ENCODE assay signal across 1 cellular context in genomic region chr17:48506246-48506645, GRCh38.
TF ChIP-seq lines count a peak whose summit lies in the region.

No MANE protein-coding gene starts in this region.

TF ChIP-seq in H1, 55 proteins besides CTCF, POLR2A, EP300 and RAD21:
- no peak for TF ChIP-seq FOSL1 (IDR thresholded peaks at IDR 0.05; ENCODE audit: insufficient read depth, low read depth, low read length)
- TF ChIP-seq KDM5A (IDR thresholded peaks at IDR 0.05; ENCODE audit: low read length) = no peak
- no peak for TF ChIP-seq CREB1 (IDR thresholded peaks at IDR 0.05)
- no peak for TF ChIP-seq TAF7 (optimal IDR thresholded peaks at IDR 0.05; ENCODE audit: borderline replicate concordance, low read depth, low read length)
- TF ChIP-seq NRF1 (IDR thresholded peaks at IDR 0.05; ENCODE audit: low read depth, low read length) = no peak
- TF ChIP-seq TAF1 (IDR thresholded peaks at IDR 0.05; ENCODE audit: low read depth, low read length) = no peak
- no peak for TF ChIP-seq SAP30 (IDR thresholded peaks at IDR 0.05; ENCODE audit: insufficient read depth, insufficient replicate concordance, low read length)
- TF ChIP-seq RXRA (IDR thresholded peaks at IDR 0.05; ENCODE audit: insufficient read depth, low read depth, low read length) = no peak
- TF ChIP-seq, protein P1, sequence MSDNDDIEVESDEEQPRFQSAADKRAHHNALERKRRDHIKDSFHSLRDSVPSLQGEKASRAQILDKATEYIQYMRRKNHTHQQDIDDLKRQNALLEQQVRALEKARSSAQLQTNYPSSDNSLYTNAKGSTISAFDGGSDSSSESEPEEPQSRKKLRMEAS (IDR thresholded peaks at IDR 0.05) = no peak
- no peak for TF ChIP-seq SIN3A (conservative IDR thresholded peaks at IDR 0.05 in 1 of 2, IDR thresholded peaks at IDR 0.05 in 1 of 2; ENCODE audit: low read depth in 1 of 2, low read length in 2 of 2)
- TF ChIP-seq HDAC6 (IDR thresholded peaks at IDR 0.05; ENCODE audit: low read depth, low read length) = no peak
- TF ChIP-seq, protein P2, sequence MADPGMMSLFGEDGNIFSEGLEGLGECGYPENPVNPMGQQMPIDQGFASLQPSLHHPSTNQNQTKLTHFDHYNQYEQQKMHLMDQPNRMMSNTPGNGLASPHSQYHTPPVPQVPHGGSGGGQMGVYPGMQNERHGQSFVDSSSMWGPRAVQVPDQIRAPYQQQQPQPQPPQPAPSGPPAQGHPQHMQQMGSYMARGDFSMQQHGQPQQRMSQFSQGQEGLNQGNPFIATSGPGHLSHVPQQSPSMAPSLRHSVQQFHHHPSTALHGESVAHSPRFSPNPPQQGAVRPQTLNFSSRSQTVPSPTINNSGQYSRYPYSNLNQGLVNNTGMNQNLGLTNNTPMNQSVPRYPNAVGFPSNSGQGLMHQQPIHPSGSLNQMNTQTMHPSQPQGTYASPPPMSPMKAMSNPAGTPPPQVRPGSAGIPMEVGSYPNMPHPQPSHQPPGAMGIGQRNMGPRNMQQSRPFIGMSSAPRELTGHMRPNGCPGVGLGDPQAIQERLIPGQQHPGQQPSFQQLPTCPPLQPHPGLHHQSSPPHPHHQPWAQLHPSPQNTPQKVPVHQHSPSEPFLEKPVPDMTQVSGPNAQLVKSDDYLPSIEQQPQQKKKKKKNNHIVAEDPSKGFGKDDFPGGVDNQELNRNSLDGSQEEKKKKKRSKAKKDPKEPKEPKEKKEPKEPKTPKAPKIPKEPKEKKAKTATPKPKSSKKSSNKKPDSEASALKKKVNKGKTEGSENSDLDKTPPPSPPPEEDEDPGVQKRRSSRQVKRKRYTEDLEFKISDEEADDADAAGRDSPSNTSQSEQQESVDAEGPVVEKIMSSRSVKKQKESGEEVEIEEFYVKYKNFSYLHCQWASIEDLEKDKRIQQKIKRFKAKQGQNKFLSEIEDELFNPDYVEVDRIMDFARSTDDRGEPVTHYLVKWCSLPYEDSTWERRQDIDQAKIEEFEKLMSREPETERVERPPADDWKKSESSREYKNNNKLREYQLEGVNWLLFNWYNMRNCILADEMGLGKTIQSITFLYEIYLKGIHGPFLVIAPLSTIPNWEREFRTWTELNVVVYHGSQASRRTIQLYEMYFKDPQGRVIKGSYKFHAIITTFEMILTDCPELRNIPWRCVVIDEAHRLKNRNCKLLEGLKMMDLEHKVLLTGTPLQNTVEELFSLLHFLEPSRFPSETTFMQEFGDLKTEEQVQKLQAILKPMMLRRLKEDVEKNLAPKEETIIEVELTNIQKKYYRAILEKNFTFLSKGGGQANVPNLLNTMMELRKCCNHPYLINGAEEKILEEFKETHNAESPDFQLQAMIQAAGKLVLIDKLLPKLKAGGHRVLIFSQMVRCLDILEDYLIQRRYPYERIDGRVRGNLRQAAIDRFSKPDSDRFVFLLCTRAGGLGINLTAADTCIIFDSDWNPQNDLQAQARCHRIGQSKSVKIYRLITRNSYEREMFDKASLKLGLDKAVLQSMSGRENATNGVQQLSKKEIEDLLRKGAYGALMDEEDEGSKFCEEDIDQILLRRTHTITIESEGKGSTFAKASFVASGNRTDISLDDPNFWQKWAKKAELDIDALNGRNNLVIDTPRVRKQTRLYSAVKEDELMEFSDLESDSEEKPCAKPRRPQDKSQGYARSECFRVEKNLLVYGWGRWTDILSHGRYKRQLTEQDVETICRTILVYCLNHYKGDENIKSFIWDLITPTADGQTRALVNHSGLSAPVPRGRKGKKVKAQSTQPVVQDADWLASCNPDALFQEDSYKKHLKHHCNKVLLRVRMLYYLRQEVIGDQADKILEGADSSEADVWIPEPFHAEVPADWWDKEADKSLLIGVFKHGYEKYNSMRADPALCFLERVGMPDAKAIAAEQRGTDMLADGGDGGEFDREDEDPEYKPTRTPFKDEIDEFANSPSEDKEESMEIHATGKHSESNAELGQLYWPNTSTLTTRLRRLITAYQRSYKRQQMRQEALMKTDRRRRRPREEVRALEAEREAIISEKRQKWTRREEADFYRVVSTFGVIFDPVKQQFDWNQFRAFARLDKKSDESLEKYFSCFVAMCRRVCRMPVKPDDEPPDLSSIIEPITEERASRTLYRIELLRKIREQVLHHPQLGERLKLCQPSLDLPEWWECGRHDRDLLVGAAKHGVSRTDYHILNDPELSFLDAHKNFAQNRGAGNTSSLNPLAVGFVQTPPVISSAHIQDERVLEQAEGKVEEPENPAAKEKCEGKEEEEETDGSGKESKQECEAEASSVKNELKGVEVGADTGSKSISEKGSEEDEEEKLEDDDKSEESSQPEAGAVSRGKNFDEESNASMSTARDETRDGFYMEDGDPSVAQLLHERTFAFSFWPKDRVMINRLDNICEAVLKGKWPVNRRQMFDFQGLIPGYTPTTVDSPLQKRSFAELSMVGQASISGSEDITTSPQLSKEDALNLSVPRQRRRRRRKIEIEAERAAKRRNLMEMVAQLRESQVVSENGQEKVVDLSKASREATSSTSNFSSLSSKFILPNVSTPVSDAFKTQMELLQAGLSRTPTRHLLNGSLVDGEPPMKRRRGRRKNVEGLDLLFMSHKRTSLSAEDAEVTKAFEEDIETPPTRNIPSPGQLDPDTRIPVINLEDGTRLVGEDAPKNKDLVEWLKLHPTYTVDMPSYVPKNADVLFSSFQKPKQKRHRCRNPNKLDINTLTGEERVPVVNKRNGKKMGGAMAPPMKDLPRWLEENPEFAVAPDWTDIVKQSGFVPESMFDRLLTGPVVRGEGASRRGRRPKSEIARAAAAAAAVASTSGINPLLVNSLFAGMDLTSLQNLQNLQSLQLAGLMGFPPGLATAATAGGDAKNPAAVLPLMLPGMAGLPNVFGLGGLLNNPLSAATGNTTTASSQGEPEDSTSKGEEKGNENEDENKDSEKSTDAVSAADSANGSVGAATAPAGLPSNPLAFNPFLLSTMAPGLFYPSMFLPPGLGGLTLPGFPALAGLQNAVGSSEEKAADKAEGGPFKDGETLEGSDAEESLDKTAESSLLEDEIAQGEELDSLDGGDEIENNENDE (IDR thresholded peaks at IDR 0.05; ENCODE audit: insufficient replicate concordance, low read length) = no peak
- no peak for TF ChIP-seq SIRT6 (IDR thresholded peaks at IDR 0.05; ENCODE audit: low read length)
- TF ChIP-seq PHF8 (conservative IDR thresholded peaks at IDR 0.05; ENCODE audit: low read depth, low read length) = no peak
